In the genomic region with DNA sequence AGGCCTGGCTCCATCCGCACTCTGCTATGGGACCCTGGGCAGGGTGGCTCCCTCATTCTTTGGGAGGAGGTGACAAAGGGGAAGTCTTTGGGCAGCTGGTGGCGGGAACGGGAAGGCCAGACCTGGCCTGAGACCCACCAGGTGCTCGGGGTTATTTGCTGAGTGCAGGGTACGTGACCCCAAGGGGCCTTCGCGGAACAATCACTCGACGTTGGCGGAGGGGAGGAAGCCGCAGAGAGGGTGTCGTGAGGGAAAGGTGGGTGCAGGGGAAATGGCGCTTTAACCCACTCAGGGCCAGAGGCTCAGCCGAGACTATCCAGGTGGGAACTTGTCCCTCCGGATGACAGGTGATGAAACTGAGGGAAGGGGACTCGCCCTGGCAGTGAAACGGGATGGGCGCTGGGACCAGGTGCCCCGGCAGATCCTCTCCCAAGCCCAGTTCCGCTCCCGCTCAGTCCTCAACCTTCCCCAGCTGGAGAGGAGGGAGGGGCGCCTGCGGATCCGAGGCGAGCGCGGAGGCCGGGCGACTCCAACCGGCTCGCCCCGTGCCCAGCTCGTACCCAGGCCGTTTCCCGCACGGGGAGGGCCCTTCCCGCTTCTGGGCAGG, we compare ENCODE assay signal across 8 cellular contexts. TPM values are rescaled to one million over a fixed set of nuclear protein-coding genes. Genes with fewer than 3 reads are reported as not detected.
DNase-seq lines count a peak whose midpoint lies in the region; ATAC-seq, FAIRE-seq and TF ChIP-seq lines count a peak whose summit lies in the region.

No MANE protein-coding gene starts in this region.

- ATAC-seq in SK-N-SH treated with all-trans-retinoic acid at 6 μM for 48 hours (peak; percentile 60), psoas muscle (peak; percentile 36 to 60 (median 50))

- peaks cover 5% of the 10 kb centered on the region for H3K4me1 ChIP-seq in psoas muscle

- 16 to 42% (median 25%) methylated on average over 20 to 37 of the region's 37 CpGs for whole genome bisulfite sequencing in psoas muscle, 3 donors

- H3K4me3 ChIP-seq in GM08714 (ENCODE audit: low read length) (peak overlapping the region; percentile 84; the same call in 1 of the 2 replicates), psoas muscle (peak overlapping the region; percentile 85)

- H3K27ac ChIP-seq in psoas muscle: peak overlapping the region; percentile 79

- no peaks in the 10 kb centered on the region for H3K9me3 ChIP-seq in psoas muscle

- TF ChIP-seq CTCF in psoas muscle (IDR thresholded peaks at IDR 0.05) (no peak), D721Med (IDR thresholded peaks at IDR 0.05; ENCODE audit: insufficient read depth, missing control alignments) (no peak)

- FAIRE-seq in D721Med (lab: Jason Lieb, UNC) (no peak), GM12892 (lab: Jason Lieb, UNC) (no peak)

- DNase-seq in germinal center (ENCODE audit: low spot score) (peak; percentile 62), psoas muscle (peak in 1 of 2 donors; percentile 51), UCSD-AML1 (lab: John Stamatoyannopoulos, UW; ENCODE audit: unreplicated experiment) (no peak), D721Med (ENCODE audit: insufficient read length, low spot score) (no peak), mesenteric fat pad (ENCODE audit: low spot score) (no peak), GM12892 (ENCODE audit: insufficient read length) (no peak)

- H3K36me3 ChIP-seq in psoas muscle (ENCODE audit: insufficient read depth in 1 of 2, low read depth in 1 of 2): no peaks in the 10 kb centered on the region

- intact Hi-C loops in psoas muscle (cut with DNase I): loop anchor here in 1 of 2 donors (5.0 kb wide), 1 partner anchor 57 kb away; no protein-coding TSS in a partner anchor

- TF ChIP-seq POLR2A in GM12892 (IDR thresholded peaks at IDR 0.05; ENCODE audit: low read depth, low read length): no peak

- H3K27me3 ChIP-seq in psoas muscle (ENCODE audit: insufficient read depth in 3 of 3, low read length in 2 of 3): peaks cover 0 to 12% (median 2%) of the 10 kb centered on the region in 3 donors

TF ChIP-seq in SK-N-SH treated with all-trans-retinoic acid at 6 μM for 48 hours, 23 proteins besides CTCF, POLR2A, EP300 and RAD21:
- TF ChIP-seq, protein P1, sequence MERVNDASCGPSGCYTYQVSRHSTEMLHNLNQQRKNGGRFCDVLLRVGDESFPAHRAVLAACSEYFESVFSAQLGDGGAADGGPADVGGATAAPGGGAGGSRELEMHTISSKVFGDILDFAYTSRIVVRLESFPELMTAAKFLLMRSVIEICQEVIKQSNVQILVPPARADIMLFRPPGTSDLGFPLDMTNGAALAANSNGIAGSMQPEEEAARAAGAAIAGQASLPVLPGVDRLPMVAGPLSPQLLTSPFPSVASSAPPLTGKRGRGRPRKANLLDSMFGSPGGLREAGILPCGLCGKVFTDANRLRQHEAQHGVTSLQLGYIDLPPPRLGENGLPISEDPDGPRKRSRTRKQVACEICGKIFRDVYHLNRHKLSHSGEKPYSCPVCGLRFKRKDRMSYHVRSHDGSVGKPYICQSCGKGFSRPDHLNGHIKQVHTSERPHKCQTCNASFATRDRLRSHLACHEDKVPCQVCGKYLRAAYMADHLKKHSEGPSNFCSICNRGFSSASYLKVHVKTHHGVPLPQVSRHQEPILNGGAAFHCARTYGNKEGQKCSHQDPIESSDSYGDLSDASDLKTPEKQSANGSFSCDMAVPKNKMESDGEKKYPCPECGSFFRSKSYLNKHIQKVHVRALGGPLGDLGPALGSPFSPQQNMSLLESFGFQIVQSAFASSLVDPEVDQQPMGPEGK (CRISPR knock-in tag; IDR thresholded peaks at IDR 0.05; ENCODE audit: borderline replicate concordance): no peak
- TF ChIP-seq TCF4 (CRISPR knock-in tag; IDR thresholded peaks at IDR 0.05; ENCODE audit: borderline replicate concordance): no peak
- TF ChIP-seq ZNF565 (CRISPR knock-in tag; conservative IDR thresholded peaks at IDR 0.05; ENCODE audit: low read depth): no peak
- no peak for TF ChIP-seq ESRRG (CRISPR knock-in tag; IDR thresholded peaks at IDR 0.05)
- no peak for TF ChIP-seq SNAI2 (CRISPR knock-in tag; IDR thresholded peaks at IDR 0.05)
- TF ChIP-seq ARNTL (CRISPR knock-in tag; IDR thresholded peaks at IDR 0.05; ENCODE audit: borderline replicate concordance, low read depth): no peak
- TF ChIP-seq ISL1 (CRISPR knock-in tag; IDR thresholded peaks at IDR 0.05): no peak
- TF ChIP-seq OSR1 (CRISPR knock-in tag; IDR thresholded peaks at IDR 0.05): no peak
- no peak for TF ChIP-seq PPARA (CRISPR knock-in tag; IDR thresholded peaks at IDR 0.05; ENCODE audit: borderline replicate concordance)
- TF ChIP-seq RARB (CRISPR knock-in tag; IDR thresholded peaks at IDR 0.05): no peak
- TF ChIP-seq, protein P2, sequence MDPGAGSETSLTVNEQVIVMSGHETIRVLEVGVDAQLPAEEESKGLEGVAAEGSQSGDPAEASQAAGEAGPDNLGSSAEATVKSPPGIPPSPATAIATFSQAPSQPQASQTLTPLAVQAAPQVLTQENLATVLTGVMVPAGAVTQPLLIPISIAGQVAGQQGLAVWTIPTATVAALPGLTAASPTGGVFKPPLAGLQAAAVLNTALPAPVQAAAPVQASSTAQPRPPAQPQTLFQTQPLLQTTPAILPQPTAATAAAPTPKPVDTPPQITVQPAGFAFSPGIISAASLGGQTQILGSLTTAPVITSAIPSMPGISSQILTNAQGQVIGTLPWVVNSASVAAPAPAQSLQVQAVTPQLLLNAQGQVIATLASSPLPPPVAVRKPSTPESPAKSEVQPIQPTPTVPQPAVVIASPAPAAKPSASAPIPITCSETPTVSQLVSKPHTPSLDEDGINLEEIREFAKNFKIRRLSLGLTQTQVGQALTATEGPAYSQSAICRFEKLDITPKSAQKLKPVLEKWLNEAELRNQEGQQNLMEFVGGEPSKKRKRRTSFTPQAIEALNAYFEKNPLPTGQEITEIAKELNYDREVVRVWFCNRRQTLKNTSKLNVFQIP (CRISPR knock-in tag; IDR thresholded peaks at IDR 0.05; ENCODE audit: borderline replicate concordance, low read depth): no peak

RNA-seq across cellular contexts. Expression of a gene that starts 0.9 kb away (rescaled TPM):
- total RNA-seq in psoas muscle (10 to 100 TPM; 11.2 to 28.8 (median 18.3) TPM), mesenteric fat pad (42.1 TPM)
- polyA plus RNA-seq in psoas muscle: 10 to 100 TPM in 2 of 3 donors, 1 to 10 TPM in 1; 6.5 to 24.7 (median 13.0) TPM
- polyA plus RNA-seq in GM12892 (2012; ENCODE audit: missing spikeins): 4.0 TPM
